Comparison of ENCODE assay signal across 1 cellular context in genomic region chr1:53951697-53952096, GRCh38.
TF ChIP-seq lines count a peak whose summit lies in the region.

No MANE protein-coding gene starts in this region.

TF ChIP-seq in HepG2, 621 proteins besides CTCF, POLR2A, EP300 and RAD21:
- TF ChIP-seq RELA (CRISPR knock-in tag; IDR thresholded peaks at IDR 0.05) (no peak), ZNF280D (CRISPR knock-in tag; IDR thresholded peaks at IDR 0.05) (no peak), ZBTB33 (CRISPR knock-in tag; IDR thresholded peaks at IDR 0.05) (0 out of 2 replicates have a peak, but pooled peaks have one; percentile 41), ZNF546 (CRISPR knock-in tag; conservative IDR thresholded peaks at IDR 0.05) (no peak), NFYC (CRISPR knock-in tag; IDR thresholded peaks at IDR 0.05) (no peak), ZBTB1 (CRISPR knock-in tag; IDR thresholded peaks at IDR 0.05; ENCODE audit: borderline replicate concordance) (no peak), PLSCR1 (CRISPR knock-in tag; IDR thresholded peaks at IDR 0.05; ENCODE audit: borderline replicate concordance) (no peak)
